8 cellular contexts compared by ENCODE assay signal in genomic region chr11:90223248-90223585, GRCh38. TPM values are rescaled to one million over a fixed set of nuclear protein-coding genes. Genes with fewer than 3 reads are reported as not detected.
DNase-seq lines count a peak whose midpoint lies in the region; ATAC-seq and TF ChIP-seq lines count a peak whose summit lies in the region.

No MANE protein-coding gene starts in this region.

- TF ChIP-seq CTCF in Caco-2 (IDR thresholded peaks at IDR 0.05; ENCODE audit: insufficient read depth in 1 of 2, low read depth in 1 of 2, low read length in 1 of 2, severe bottlenecking in 1 of 2, unreplicated experiment in 1 of 2) (no peak), HCT116 (IDR thresholded peaks at IDR 0.05 in 2 of 3, conservative IDR thresholded peaks at IDR 0.05 in 1 of 3; ENCODE audit: borderline replicate concordance in 1 of 3, insufficient read depth in 1 of 3, low read depth in 2 of 3, low read length in 2 of 3) (no peak), heart left ventricle (IDR thresholded peaks at IDR 0.05) (no peak), gastrocnemius medialis (IDR thresholded peaks at IDR 0.05 in 4 of 5, conservative IDR thresholded peaks at IDR 0.05 in 1 of 5) (no peak)

- H3K27ac ChIP-seq in HCT116 (ENCODE audit: low read depth, low read length): peak overlapping the region; percentile 82
- H3K27ac ChIP-seq in heart left ventricle: peak overlapping the region in 11 of 12 donors; percentile 80 to 95 (median 92)
- H3K27ac ChIP-seq in gastrocnemius medialis: peak overlapping the region; percentile 89 to 97 (median 94)

- no peak for TF ChIP-seq POLR2A in HCT116 (IDR thresholded peaks at IDR 0.05; ENCODE audit: borderline replicate concordance, extremely low read depth, insufficient read depth, insufficient read length)
- no peak for TF ChIP-seq POLR2A in heart left ventricle (IDR thresholded peaks at IDR 0.05)
- TF ChIP-seq POLR2A in gastrocnemius medialis (IDR thresholded peaks at IDR 0.05): no peak

- peaks cover 55% of the 10 kb centered on the region for H3K79me2 ChIP-seq in HCT116 (ENCODE audit: insufficient read depth, low read length)

- RAD21 ChIA-PET in HCT116 (lab: Charles Lee; ENCODE audit: low non-redundant PET in 1 of 2, low total read pairs in 2 of 2, uncharacterized antibody in 2 of 2, unreplicated experiment in 2 of 2): no interaction called here

- WGBS in heart left ventricle, 4 donors: 0 to 1% (median 1%) methylated on average over 10 to 12 of the region's 12 CpGs

- H3K9me3 ChIP-seq in Caco-2: no peaks in the 10 kb centered on the region
- H3K9me3 ChIP-seq in HCT116 (ENCODE audit: control insufficient read depth in 1 of 2, insufficient read depth in 1 of 2, low read depth in 1 of 2, low read length in 2 of 2): no peaks in the 10 kb centered on the region
- H3K9me3 ChIP-seq in heart left ventricle: no peaks in the 10 kb centered on the region
- no peaks in the 10 kb centered on the region for H3K9me3 ChIP-seq in gastrocnemius medialis

- POLR2A ChIA-PET in Caco-2 (lab: Charles Lee): interaction anchor here (0.5 kb wide), 1 partner anchor 11 kb away, joined by 3 read pairs; no protein-coding TSS in a partner anchor
- POLR2A ChIA-PET in HCT116 (lab: Charles Lee): interaction anchor here (0.7 kb wide), 1 partner anchor 9 kb away, joined by 3 read pairs; no protein-coding TSS in a partner anchor
- POLR2A ChIA-PET in T-cell (lab: Charles Lee): interaction anchor here in 1 of 2 donors (0.7 kb wide), 1 partner anchor 88 kb away, joined by 3 read pairs; no protein-coding TSS in a partner anchor

- H3K4me3 Mint-ChIP-seq in Caco-2 (ENCODE audit: unreplicated experiment) (peak overlapping the region; percentile 98), T-cell (peak overlapping the region; percentile 99 to 100 (median 99))

- peak overlapping the region; percentile 86 for H3K9ac ChIP-seq in HCT116 (ENCODE audit: low read length)

- H3K4me3 ChIP-seq in Caco-2 (ENCODE audit: low read depth, low read length): peak overlapping the region; percentile 79
- H3K4me3 ChIP-seq in HCT116 (replicated peaks in 1 of 2; ENCODE audit: low read depth in 1 of 2, low read length in 2 of 2): peak overlapping the region; percentile 91 to 92
- H3K4me3 ChIP-seq in heart left ventricle: peak overlapping the region; percentile 38 to 96 (median 82)
- H3K4me3 ChIP-seq in gastrocnemius medialis: peak overlapping the region; percentile 72 to 94 (median 84)

- H2AFZ ChIP-seq in HCT116 (ENCODE audit: low read depth, low read length, poor library complexity, severe bottlenecking): peak overlapping the region; percentile 93

- H4K20me1 ChIP-seq in HCT116 (ENCODE audit: insufficient read depth): peaks cover 15% of the 10 kb centered on the region; the same call in 1 of the 2 replicates

- ATAC-seq in HCT116: peak; percentile 70
- peak; percentile 69 to 75 (median 72) for ATAC-seq in T-cell (replicated peaks in 1 of 4)
- ATAC-seq in heart left ventricle: peak; percentile 42 to 75 (median 66)
- ATAC-seq in gastrocnemius medialis: peak; percentile 40 to 49
- ATAC-seq in GM18861 (IDR thresholded peaks at IDR 0.05; ENCODE audit: unreplicated experiment): no peak

- CTCF ChIA-PET in Caco-2 (lab: Charles Lee) (no interaction called here), HCT116 (lab: Charles Lee) (no interaction called here), T-cell (lab: Charles Lee) (interaction anchor here (1.0 to 3.7 kb wide), 4 partner anchors 17 to 27 kb away, joined by 3 to 13 read pairs (median 4); no protein-coding TSS in a partner anchor)

- H3K36me3 Mint-ChIP-seq in Caco-2 (ENCODE audit: insufficient read depth, unreplicated experiment) (peaks cover 45% of the 10 kb centered on the region), T-cell (peaks cover 7% of the 10 kb centered on the region)

- H3K36me3 ChIP-seq in Caco-2 (ENCODE audit: control insufficient read depth, insufficient read depth, low read length) (0 out of 2 replicates have a peak, but pooled peaks cover 5% of the 10 kb centered on the region), HCT116 (ENCODE audit: control insufficient read depth in 1 of 2, insufficient read depth in 2 of 2, low read length in 2 of 2) (peaks cover 0 to 11% of the 10 kb centered on the region in 2 experiments; a peak in 1 of 4 replicates), heart left ventricle (no peaks in the 10 kb centered on the region), gastrocnemius medialis (no peaks in the 10 kb centered on the region)

- in situ Hi-C loops in gastrocnemius medialis (cut with MboI; ENCODE audit: low sequenced_read_pairs in 4 of 4): no loop called here

- no peaks in the 10 kb centered on the region for H3K9me2 ChIP-seq in HCT116 (ENCODE audit: insufficient read depth)

- H3K27me3 ChIP-seq in Caco-2 (replicated peaks; ENCODE audit: control insufficient read depth, insufficient read depth, low read length): no peaks in the 10 kb centered on the region
- no peaks in the 10 kb centered on the region for H3K27me3 ChIP-seq in HCT116 (ENCODE audit: insufficient read depth, low read length)
- H3K27me3 ChIP-seq in heart left ventricle: no peaks in the 10 kb centered on the region
- no peaks in the 10 kb centered on the region for H3K27me3 ChIP-seq in gastrocnemius medialis

- peak overlapping the region; percentile 87 for H3K4me2 ChIP-seq in HCT116 (ENCODE audit: low read length)

- H3K4me1 ChIP-seq in Caco-2: peaks cover 38% of the 10 kb centered on the region
- peaks cover 6 to 39% of the 10 kb centered on the region in 2 experiments; a peak in 3 of 4 replicates for H3K4me1 ChIP-seq in HCT116 (ENCODE audit: control insufficient read depth in 1 of 2, insufficient read depth in 2 of 2, low read length in 2 of 2)
- H3K4me1 ChIP-seq in heart left ventricle: peaks cover 3 to 52% (median 20%) of the 10 kb centered on the region in 12 donors
- peaks cover 43 to 47% of the 10 kb centered on the region in 2 donors for H3K4me1 ChIP-seq in gastrocnemius medialis

- H3K9me3 Mint-ChIP-seq in Caco-2 (ENCODE audit: unreplicated experiment) (peaks cover under 1% of the 10 kb centered on the region), T-cell (no peaks in the 10 kb centered on the region)

- TSS peak; percentile 66 for BruUV-seq in Caco-2 (replicated peaks; lab: Mats Ljungman, UMichigan)
- BruUV-seq in HCT116 (replicated peaks; lab: Mats Ljungman, UMichigan): TSS peak; percentile 79

- intact Hi-C loops in Caco-2 (cut with micrococcal nuclease; ENCODE audit: unreplicated experiment) (loop anchor here (1.0 to 5.0 kb wide), 2 partner anchors 11 to 224 kb away; no protein-coding TSS in a partner anchor), HCT116 (cut with micrococcal nuclease) (no loop called here), heart left ventricle (cut with DNase I) (loop anchor here in 1 of 10 donors (2.0 kb wide), 1 partner anchor 18 kb away; no protein-coding TSS in a partner anchor), gastrocnemius medialis (cut with DNase I; ENCODE audit: low total_unique reads) (no loop called here)

- H3K27me3 Mint-ChIP-seq in Caco-2 (ENCODE audit: insufficient read depth, unreplicated experiment) (no peaks in the 10 kb centered on the region), T-cell (no peaks in the 10 kb centered on the region)

- peaks cover 33% of the 10 kb centered on the region for H3K4me1 Mint-ChIP-seq in Caco-2 (ENCODE audit: low read depth, unreplicated experiment)
- peaks cover 53 to 61% (median 54%) of the 10 kb centered on the region in 3 donors for H3K4me1 Mint-ChIP-seq in T-cell

- TF ChIP-seq RAD21 in HCT116 (IDR thresholded peaks at IDR 0.05; ENCODE audit: low read depth): no peak

- peak overlapping the region; percentile 92 for H3K27ac Mint-ChIP-seq in Caco-2 (ENCODE audit: unreplicated experiment)
- peak overlapping the region; percentile 84 to 95 for H3K27ac Mint-ChIP-seq in T-cell

- DNase-seq in Caco-2 (no peak), HCT116 (ENCODE audit: low read depth, low spot score) (no peak), T-cell (no peak), heart left ventricle (no peak), gastrocnemius medialis (no peak), NCI-H2227 treated with DMSO at 0.1 percent for 48 hours (lab: John Stamatoyannopoulos, UW) (no peak), DMS79 treated with DMSO at 0.1 percent for 48 hours (lab: John Stamatoyannopoulos, UW) (no peak)

TF ChIP-seq in HCT116, 20 proteins besides CTCF, POLR2A, EP300 and RAD21 (continues in another document):
- TF ChIP-seq EZH2phosphoT487 (IDR thresholded peaks at IDR 0.05; ENCODE audit: borderline replicate concordance) (no peak), CBX3 (IDR thresholded peaks at IDR 0.05; ENCODE audit: low read depth) (no peak), ELF1 (IDR thresholded peaks at IDR 0.05; ENCODE audit: borderline replicate concordance, low read depth) (no peak), MAX (IDR thresholded peaks at IDR 0.05) (no peak), SRF (IDR thresholded peaks at IDR 0.05; ENCODE audit: low read depth) (no peak), ZNF274 (IDR thresholded peaks at IDR 0.05; ENCODE audit: low read depth, low read length) (no peak), YY1 (IDR thresholded peaks at IDR 0.05; ENCODE audit: extremely low read depth, insufficient replicate concordance, low read depth, low read length) (no peak), CEBPB (IDR thresholded peaks at IDR 0.05; ENCODE audit: low read depth) (no peak), SP1 (IDR thresholded peaks at IDR 0.05; ENCODE audit: low read depth) (no peak), EZH2 (IDR thresholded peaks at IDR 0.05) (no peak), JUND (IDR thresholded peaks at IDR 0.05) (no peak), ATF3 (IDR thresholded peaks at IDR 0.05) (no peak), SIN3A (IDR thresholded peaks at IDR 0.05; ENCODE audit: low read depth) (no peak), EGR1 (IDR thresholded peaks at IDR 0.05; ENCODE audit: low read depth) (no peak), ZFX (IDR thresholded peaks at IDR 0.05) (no peak), POLR2AphosphoS5 (IDR thresholded peaks at IDR 0.05; ENCODE audit: low read depth, low read length) (no peak)

RNA-seq across cellular contexts. Expression of gene CHORDC1, which starts 0.4 kb away (rescaled TPM):
- total RNA-seq in Caco-2 (2022): 194 and 227 TPM in 2 replicates
- total RNA-seq in HCT116 (2021; ENCODE audit: unreplicated experiment): 95.6 TPM
- polyA plus RNA-seq in HCT116 (2012): 31.7 and 41.1 TPM in 2 replicates
- 10 to 100 TPM; 59.9 to 81.0 (median 64.9) TPM for total RNA-seq in T-cell
- 10 to 100 TPM; 21.7 to 49.4 (median 28.5) TPM for total RNA-seq in heart left ventricle
- 10 to 100 TPM; 22.2 to 55.4 TPM for polyA plus RNA-seq in heart left ventricle
- total RNA-seq in gastrocnemius medialis: 10 to 100 TPM; 32.7 to 64.8 (median 55.9) TPM

Comparison
In these comparisons a context has a peak if more than half of its experiments do, and no peak if none do; other contexts are left out.
1. CTCF ChIA-PET loops: an anchor here in T-cell (1.0 to 3.7 kb wide); none called in Caco-2 and HCT116.